9 cellular contexts compared by ENCODE assay signal in genomic region chr1:247008406-247008799, GRCh38. TPM values are rescaled to one million over a fixed set of nuclear protein-coding genes. Genes with fewer than 3 reads are reported as not detected.
A peak's percentile ranks its signal among the peaks of the same experiment; 100 is the strongest.
DNase-seq lines count a peak whose midpoint lies in the region; ATAC-seq and TF ChIP-seq lines count a peak whose summit lies in the region.
"Had no signal": no experiment of that assay in that cellular context is flagged by ENCODE, and none has a peak within 500 bp of the region (broad histone marks: within the 10 kb centered on the region; RNA-seq: fewer than 3 reads in every experiment).

No MANE protein-coding gene starts in this region.

- H3K9me3 Mint-ChIP-seq in activated B cell treated with CpG ODN at 0.5 μM for 24 hours = peaks cover 17% of the 10 kb centered on the region

- intact Hi-C loops in heart left ventricle (cut with DNase I) = no loop called here
- intact Hi-C loops in left cardiac atrium (cut with DNase I) = no loop called here
- intact Hi-C loops in activated B cell treated with CpG ODN at 0.5 μM for 24 hours (cut with micrococcal nuclease) = loop anchor here (1.0 kb wide), 2 partner anchors 70 to 77 kb away; partner anchors contain the start of genes AHCTF1 and ZNF670

- H4K20me1 ChIP-seq in hepatocyte (ENCODE audit: insufficient read depth, poor library complexity, severe bottlenecking) = no peaks in the 10 kb centered on the region

- H3K27ac ChIP-seq in heart left ventricle = no peak overlapping the region
- H3K27ac ChIP-seq in hepatocyte = no peak overlapping the region
- H3K27ac ChIP-seq in thymus (ENCODE audit: low read depth) = no peak overlapping the region
- H3K27ac ChIP-seq: KMS-11 had no signal

- H3K4me1 Mint-ChIP-seq in activated B cell treated with CpG ODN at 0.5 μM for 24 hours = peaks cover 10% of the 10 kb centered on the region

- peaks cover 6% of the 10 kb centered on the region for H3K36me3 Mint-ChIP-seq in activated B cell treated with CpG ODN at 0.5 μM for 24 hours (ENCODE audit: low read depth)

- POLR2A ChIA-PET in activated B cell treated with CpG ODN at 0.5 μM for 24 hours (lab: Charles Lee) = interaction anchor here (0.6 kb wide), 1 partner anchor 82 kb away, joined by 3 read pairs; no protein-coding TSS in a partner anchor

- peaks cover 0 to 26% (median 0%) of the 10 kb centered on the region in 9 donors for H3K27me3 ChIP-seq in heart left ventricle
- no peaks in the 10 kb centered on the region for H3K27me3 ChIP-seq in hepatocyte
- H3K27me3 ChIP-seq in thymus (ENCODE audit: control insufficient read depth, insufficient read depth) = no peaks in the 10 kb centered on the region

- H3K4me2 ChIP-seq in hepatocyte = peak overlapping the region; percentile 75
- H3K4me2 ChIP-seq: KMS-11 had no signal

- H3K4me3 ChIP-seq in heart left ventricle (peak overlapping the region in 8 of 12 donors; percentile 55 to 72 (median 65)), hepatocyte (no peak overlapping the region), thymus (ENCODE audit: low read length) (peak overlapping the region; percentile 66)

- no peaks in the 10 kb centered on the region for H3K9me2 ChIP-seq in hepatocyte (replicated peaks; ENCODE audit: insufficient read depth)

- CTCF ChIA-PET in activated B cell treated with CpG ODN at 0.5 μM for 24 hours (lab: Charles Lee) = no interaction called here

- 87 to 89% (median 88%) methylated on average over 13 of the region's 13 CpGs for WGBS in heart left ventricle, 4 donors
- 92% methylated on average over 13 of the region's 13 CpGs for WGBS in hepatocyte (ENCODE audit: low lambda C conversion rate, missing lambda C conversion rate)
- 92% methylated on average over 13 of the region's 13 CpGs for WGBS in thymus

- TF ChIP-seq CTCF in heart left ventricle (IDR thresholded peaks at IDR 0.05) = no peak
- no peak for TF ChIP-seq CTCF in activated B cell treated with CpG ODN at 0.5 μM for 24 hours (IDR thresholded peaks at IDR 0.05)
- no peak for TF ChIP-seq CTCF in hepatocyte (IDR thresholded peaks at IDR 0.05; ENCODE audit: poor library complexity)

- H2AFZ ChIP-seq in hepatocyte = no peak overlapping the region

- no peaks in the 10 kb centered on the region for H3K36me3 ChIP-seq in heart left ventricle
- no peaks in the 10 kb centered on the region for H3K36me3 ChIP-seq in hepatocyte (replicated peaks; ENCODE audit: insufficient read depth, low read depth)
- no peaks in the 10 kb centered on the region for H3K36me3 ChIP-seq in thymus (ENCODE audit: control insufficient read depth, insufficient read depth)

- peaks cover 0 to 10% (median 0%) of the 10 kb centered on the region in 12 donors for H3K4me1 ChIP-seq in heart left ventricle
- H3K4me1 ChIP-seq in hepatocyte (ENCODE audit: insufficient read depth) = no peaks in the 10 kb centered on the region
- peaks cover 10% of the 10 kb centered on the region for H3K4me1 ChIP-seq in thymus (ENCODE audit: control insufficient read depth, insufficient read depth, low read length)

- ATAC-seq in heart left ventricle = no peak
- ATAC-seq in left cardiac atrium = no peak
- ATAC-seq in activated B cell treated with CpG ODN at 0.5 μM for 24 hours (ENCODE audit: low read depth) = no peak

- DNase-seq in heart left ventricle (no peak), left cardiac atrium (no peak), activated B cell treated with CpG ODN at 0.5 μM for 24 hours (no peak), hepatocyte (ENCODE audit: low spot score) (peak; percentile 4), HK-2 (ENCODE audit: unreplicated experiment) (no peak), GF-D8 (lab: John Stamatoyannopoulos, UW) (no peak)
- DNase-seq in NK-92 treated with Interleukin-12 subunit alpha and Interleukin-12 subunit beta, amount 100 ng/mL, for 24 hours (lab: John Stamatoyannopoulos, UW) = no peak

- H3K79me2 ChIP-seq in hepatocyte = peaks cover 27% of the 10 kb centered on the region

- H3K9me3 ChIP-seq in heart left ventricle = peaks cover 0 to 34% (median 4%) of the 10 kb centered on the region in 12 donors
- H3K9me3 ChIP-seq in hepatocyte (ENCODE audit: low read depth) = no peaks in the 10 kb centered on the region
- no peaks in the 10 kb centered on the region for H3K9me3 ChIP-seq in thymus (ENCODE audit: control insufficient read depth)

- H3K4me3 Mint-ChIP-seq in activated B cell treated with CpG ODN at 0.5 μM for 24 hours = peak overlapping the region; percentile 92

- H3K27ac Mint-ChIP-seq in activated B cell treated with CpG ODN at 0.5 μM for 24 hours = no peak overlapping the region

- TF ChIP-seq POLR2A in heart left ventricle (IDR thresholded peaks at IDR 0.05) = no peak

- peaks cover 14% of the 10 kb centered on the region for H3K27me3 Mint-ChIP-seq in activated B cell treated with CpG ODN at 0.5 μM for 24 hours

RNA-seq across cellular contexts. Expression of gene ZNF695, which starts 0.5 kb away (rescaled TPM):
- under 1 TPM in 2 of 9 donors, not detected in 7; 0.06 to 0.53 TPM for total RNA-seq in heart left ventricle
- polyA plus RNA-seq in heart left ventricle = not detected
- total RNA-seq in left cardiac atrium = under 1 TPM; 0.12 to 0.26 TPM
- total RNA-seq in activated B cell treated with CpG ODN at 0.5 μM for 24 hours = 0.07 and 0.83 TPM in 2 replicates
- 1.5 TPM in 2 replicates for total RNA-seq in hepatocyte
- 1.7 and 2.0 TPM in 2 replicates for polyA plus RNA-seq in hepatocyte
- polyA plus RNA-seq in thymus = 0.48 TPM
